In the genomic region with DNA sequence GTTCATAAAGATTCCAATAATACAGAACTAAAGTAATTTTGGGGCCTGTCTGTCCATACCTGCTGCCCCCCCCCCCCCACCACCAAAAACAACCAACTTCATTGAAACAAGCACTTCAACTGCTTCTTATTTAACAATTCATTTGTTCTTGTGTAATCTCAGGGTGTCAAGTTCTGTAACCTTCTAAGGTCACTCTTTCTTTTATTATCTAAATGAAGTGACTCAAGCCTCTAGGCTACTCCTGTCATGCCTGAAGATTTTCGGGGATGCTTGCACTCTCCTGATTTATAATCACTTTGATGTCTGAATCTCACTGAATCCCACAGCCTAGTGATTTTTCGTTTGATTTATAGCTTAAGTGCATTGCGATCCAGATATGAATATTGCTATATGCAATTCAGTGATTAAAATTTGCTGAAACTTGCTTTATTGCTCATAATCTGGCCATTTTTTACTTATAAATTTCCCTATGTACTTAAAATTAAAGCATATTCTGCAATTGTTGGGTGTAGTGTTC, we compare ENCODE assay signal across 22 cellular contexts.
"Had no signal": no experiment of that assay in that cellular context is flagged by ENCODE, and none has a peak within 500 bp of the region (broad histone marks: within the 10 kb centered on the region; RNA-seq: fewer than 3 reads in every experiment).

No MANE protein-coding gene starts in this region.

- H3K4me3 Mint-ChIP-seq: mesothelial cell of epicardium; natural killer cell treated with Interleukin-12 subunit alpha and Interleukin-12 subunit beta and Interleukin-15 and Interleukin-18, amount 100 ng/mL, for 72 hours; stimulated activated naive B cell treated with anti-CD40 and anti-IgM and Interleukin-4, amounts not matched to agents 10 μg/mL and 1 μg/mL and 100 μg/mL, for 72 hours; stimulated activated naive CD8-positive, alpha-beta T cell treated with anti-CD3 and anti-CD28 coated beads, Interleukin-15, Interleukin-2, amounts not matched to agents 100 ng/mL and 50 ng/mL, for 24 hours had no signal

- H3K4me1 ChIP-seq: left lung, parathyroid adenoma, right lobe of liver had no signal

- H3K36me3 ChIP-seq: heart left ventricle, left lung, right lobe of liver, thoracic aorta, tibial nerve, upper lobe of left lung had no signal

- H2AFZ ChIP-seq: hepatocyte, parathyroid adenoma had no signal

- H3K4me3 ChIP-seq: heart left ventricle, hepatocyte, left lung, mucosa of descending colon, right lobe of liver, thoracic aorta, tibial nerve, upper lobe of left lung had no signal

- H3K79me2 ChIP-seq: hepatocyte, parathyroid adenoma had no signal

- H3K9me3 ChIP-seq: heart left ventricle, left lung, mucosa of descending colon, right lobe of liver, thoracic aorta, tibial nerve, upper lobe of left lung had no signal

- H3K9me3 Mint-ChIP-seq: effector memory CD8-positive, alpha-beta T cell; mesothelial cell of epicardium; natural killer cell treated with Interleukin-12 subunit alpha and Interleukin-12 subunit beta and Interleukin-15 and Interleukin-18, amount 100 ng/mL, for 72 hours; neural crest cell; stimulated activated naive CD8-positive, alpha-beta T cell treated with anti-CD3 and anti-CD28 coated beads, Interleukin-15, Interleukin-2, amounts not matched to agents 100 ng/mL and 50 ng/mL, for 24 hours had no signal

- H3K9ac ChIP-seq: parathyroid adenoma had no signal

- DNase-seq: cortex of kidney; effector memory CD8-positive, alpha-beta T cell; heart left ventricle; left lung; mesenchymal stem cell; mucosa of descending colon; naive B cell; right lobe of liver; small intestine; stimulated activated CD4-positive, alpha-beta T cell treated with anti-CD3 and anti-CD28 coated beads, Interleukin-15, amount 100 ng/mL, for 24 hours; stimulated activated CD4-positive, alpha-beta T cell treated with anti-CD3 and anti-CD28 coated beads, Interleukin-2, amount 100 ng/mL, for 48 hours; stimulated activated naive B cell treated with anti-CD40 and anti-IgM and Interleukin-4, amounts not matched to agents 10 μg/mL and 1 μg/mL and 100 μg/mL, for 72 hours; upper lobe of left lung had no signal

- H3K36me3 Mint-ChIP-seq: mesothelial cell of epicardium; naive B cell; natural killer cell treated with Interleukin-12 subunit alpha and Interleukin-12 subunit beta and Interleukin-15 and Interleukin-18, amount 100 ng/mL, for 72 hours; stimulated activated naive B cell treated with anti-CD40 and anti-IgM and Interleukin-4, amounts not matched to agents 10 μg/mL and 1 μg/mL and 100 μg/mL, for 72 hours had no signal

- H3K4me2 ChIP-seq: hepatocyte had no signal

- H3K27ac ChIP-seq: heart left ventricle, hepatocyte, left lung, parathyroid adenoma, right lobe of liver, thoracic aorta, tibial nerve, upper lobe of left lung had no signal

- ATAC-seq: effector memory CD8-positive, alpha-beta T cell; heart left ventricle; left lung; mucosa of descending colon; natural killer cell treated with Interleukin-12 subunit alpha and Interleukin-12 subunit beta and Interleukin-15 and Interleukin-18, amount 100 ng/mL, for 72 hours; right lobe of liver; stimulated activated naive B cell treated with anti-CD40 and anti-IgM and Interleukin-4, amounts not matched to agents 10 μg/mL and 1 μg/mL and 100 μg/mL, for 72 hours had no signal

- H3K27ac Mint-ChIP-seq: effector memory CD8-positive, alpha-beta T cell; mesothelial cell of epicardium; natural killer cell treated with Interleukin-12 subunit alpha and Interleukin-12 subunit beta and Interleukin-15 and Interleukin-18, amount 100 ng/mL, for 72 hours; progenitor cell of endocrine pancreas; stimulated activated naive B cell treated with anti-CD40 and anti-IgM and Interleukin-4, amounts not matched to agents 10 μg/mL and 1 μg/mL and 100 μg/mL, for 72 hours; stimulated activated naive CD8-positive, alpha-beta T cell treated with anti-CD3 and anti-CD28 coated beads, Interleukin-15, Interleukin-2, amounts not matched to agents 100 ng/mL and 50 ng/mL, for 24 hours had no signal
